ENCODE assay signal across 1 cellular context in genomic region chr6:26594730-26595632, GRCh38.
TF ChIP-seq lines count a peak whose summit lies in the region.

No MANE protein-coding gene starts in this region.

TF ChIP-seq in HepG2, 621 proteins besides CTCF, POLR2A, EP300 and RAD21 (continued from another document and continues in another):
- TF ChIP-seq ZNF281 (CRISPR knock-in tag; IDR thresholded peaks at IDR 0.05; ENCODE audit: borderline replicate concordance), result no peak
- 0 out of 2 replicates have a peak, but pooled peaks have one; percentile 18 for TF ChIP-seq ZNF879 (CRISPR knock-in tag; IDR thresholded peaks at IDR 0.05)
- TF ChIP-seq ZFP37 (CRISPR knock-in tag; IDR thresholded peaks at IDR 0.05; ENCODE audit: borderline replicate concordance), result no peak
- TF ChIP-seq NFATC3 (CRISPR knock-in tag; IDR thresholded peaks at IDR 0.05), result no peak
- TF ChIP-seq HNF4A (CRISPR knock-in tag; IDR thresholded peaks at IDR 0.05), result no peak
- no peak for TF ChIP-seq HOXA5 (CRISPR knock-in tag; IDR thresholded peaks at IDR 0.05)
- TF ChIP-seq SNAPC4 (CRISPR knock-in tag; IDR thresholded peaks at IDR 0.05), result no peak
- TF ChIP-seq LBX2 (CRISPR knock-in tag; IDR thresholded peaks at IDR 0.05; ENCODE audit: borderline replicate concordance), result no peak
- no peak for TF ChIP-seq TOPORS (CRISPR knock-in tag; IDR thresholded peaks at IDR 0.05)
- no peak for TF ChIP-seq PAF1 (CRISPR knock-in tag; IDR thresholded peaks at IDR 0.05)
- no peak for TF ChIP-seq SETDB1 (CRISPR knock-in tag; IDR thresholded peaks at IDR 0.05; ENCODE audit: borderline replicate concordance)
- peak; percentile 60; the same call in 1 of the 2 replicates for TF ChIP-seq ZMYM2 (CRISPR knock-in tag; IDR thresholded peaks at IDR 0.05)
- no peak for TF ChIP-seq HMGXB3 (CRISPR knock-in tag; IDR thresholded peaks at IDR 0.05; ENCODE audit: borderline replicate concordance)
- TF ChIP-seq MIXL1 (CRISPR knock-in tag; IDR thresholded peaks at IDR 0.05), result 0 out of 2 replicates have a peak, but pooled peaks have one; percentile 50
- peak; percentile 34; the same call in 1 of the 2 replicates for TF ChIP-seq IRF2 (CRISPR knock-in tag; IDR thresholded peaks at IDR 0.05)
- TF ChIP-seq THAP8 (CRISPR knock-in tag; IDR thresholded peaks at IDR 0.05; ENCODE audit: borderline replicate concordance), result no peak
- no peak for TF ChIP-seq FUBP1 (CRISPR knock-in tag; IDR thresholded peaks at IDR 0.05; ENCODE audit: borderline replicate concordance)
- no peak for TF ChIP-seq ZNF251 (CRISPR knock-in tag; IDR thresholded peaks at IDR 0.05)
- TF ChIP-seq SAP130 (CRISPR knock-in tag; IDR thresholded peaks at IDR 0.05; ENCODE audit: low read depth), result 0 out of 2 replicates have a peak, but pooled peaks have one; percentile 22
- peak; percentile 78 for TF ChIP-seq MAF1 (CRISPR knock-in tag; IDR thresholded peaks at IDR 0.05; ENCODE audit: borderline replicate concordance)
- no peak for TF ChIP-seq SMARCE1 (IDR thresholded peaks at IDR 0.05; ENCODE audit: borderline replicate concordance)
- no peak for TF ChIP-seq MED8 (CRISPR knock-in tag; IDR thresholded peaks at IDR 0.05; ENCODE audit: insufficient replicate concordance)
- no peak for TF ChIP-seq ZNF614 (CRISPR knock-in tag; IDR thresholded peaks at IDR 0.05; ENCODE audit: borderline replicate concordance)
- no peak for TF ChIP-seq ZFP41 (CRISPR knock-in tag; IDR thresholded peaks at IDR 0.05; ENCODE audit: borderline replicate concordance)
- TF ChIP-seq HMGA1 (CRISPR knock-in tag; conservative IDR thresholded peaks at IDR 0.05), result no peak
- TF ChIP-seq ZNF24 (IDR thresholded peaks at IDR 0.05), result peak; percentile 94
- no peak for TF ChIP-seq HOMEZ (CRISPR knock-in tag; IDR thresholded peaks at IDR 0.05; ENCODE audit: low read depth)
- no peak for TF ChIP-seq SP5 (CRISPR knock-in tag; IDR thresholded peaks at IDR 0.05; ENCODE audit: borderline replicate concordance, low read depth)
- TF ChIP-seq WIZ (CRISPR knock-in tag; IDR thresholded peaks at IDR 0.05), result no peak
- TF ChIP-seq TFAP4 (IDR thresholded peaks at IDR 0.05; ENCODE audit: borderline replicate concordance, low read depth), result peak; percentile 78
- TF ChIP-seq MIER3 (CRISPR knock-in tag; IDR thresholded peaks at IDR 0.05; ENCODE audit: borderline replicate concordance), result peak; percentile 65; the same call in 1 of the 2 replicates
- TF ChIP-seq ZNF746 (CRISPR knock-in tag; IDR thresholded peaks at IDR 0.05), result no peak
- TF ChIP-seq ZNF615 (CRISPR knock-in tag; IDR thresholded peaks at IDR 0.05; ENCODE audit: borderline replicate concordance), result no peak
- no peak for TF ChIP-seq GABPA (IDR thresholded peaks at IDR 0.05; ENCODE audit: low read depth, low read length)
- TF ChIP-seq GABPA (CRISPR knock-in tag; IDR thresholded peaks at IDR 0.05; ENCODE audit: low read depth), result 0 out of 2 replicates have a peak, but pooled peaks have one; percentile 7
- TF ChIP-seq KLF9 (CRISPR knock-in tag; IDR thresholded peaks at IDR 0.05; ENCODE audit: low read depth), result no peak
- peak; percentile 28; the same call in 1 of the 2 replicates for TF ChIP-seq ZGPAT (CRISPR knock-in tag; IDR thresholded peaks at IDR 0.05)
- no peak for TF ChIP-seq FOXM1 (CRISPR knock-in tag; IDR thresholded peaks at IDR 0.05)
- TF ChIP-seq TERF1 (CRISPR knock-in tag; IDR thresholded peaks at IDR 0.05), result no peak
- TF ChIP-seq ZSCAN25 (CRISPR knock-in tag; IDR thresholded peaks at IDR 0.05), result no peak
- no peak for TF ChIP-seq ZNF788 (CRISPR knock-in tag; IDR thresholded peaks at IDR 0.05; ENCODE audit: borderline replicate concordance)
- TF ChIP-seq KAT8 (CRISPR knock-in tag; IDR thresholded peaks at IDR 0.05), result peak; percentile 41; the same call in 1 of the 2 replicates
- TF ChIP-seq ZNF343 (CRISPR knock-in tag; IDR thresholded peaks at IDR 0.05), result no peak
